1 cellular context compared by ENCODE assay signal in the genomic region with DNA sequence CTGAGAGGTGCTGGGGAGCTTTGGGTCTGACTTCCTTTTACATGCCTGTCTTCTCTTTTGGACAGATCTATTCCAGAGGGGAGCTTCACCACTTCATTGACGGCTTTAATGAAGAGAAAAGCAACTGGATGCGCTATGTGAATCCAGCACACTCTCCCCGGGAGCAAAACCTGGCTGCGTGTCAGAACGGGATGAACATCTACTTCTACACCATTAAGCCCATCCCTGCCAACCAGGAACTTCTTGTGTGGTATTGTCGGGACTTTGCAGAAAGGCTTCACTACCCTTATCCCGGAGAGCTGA.
TF ChIP-seq lines count a peak whose summit lies in the region.

No MANE protein-coding gene starts in this region.

TF ChIP-seq in IMR-90, 13 proteins besides CTCF, POLR2A, EP300 and RAD21:
- TF ChIP-seq, protein P1, sequence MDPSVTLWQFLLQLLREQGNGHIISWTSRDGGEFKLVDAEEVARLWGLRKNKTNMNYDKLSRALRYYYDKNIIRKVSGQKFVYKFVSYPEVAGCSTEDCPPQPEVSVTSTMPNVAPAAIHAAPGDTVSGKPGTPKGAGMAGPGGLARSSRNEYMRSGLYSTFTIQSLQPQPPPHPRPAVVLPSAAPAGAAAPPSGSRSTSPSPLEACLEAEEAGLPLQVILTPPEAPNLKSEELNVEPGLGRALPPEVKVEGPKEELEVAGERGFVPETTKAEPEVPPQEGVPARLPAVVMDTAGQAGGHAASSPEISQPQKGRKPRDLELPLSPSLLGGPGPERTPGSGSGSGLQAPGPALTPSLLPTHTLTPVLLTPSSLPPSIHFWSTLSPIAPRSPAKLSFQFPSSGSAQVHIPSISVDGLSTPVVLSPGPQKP (IDR thresholded peaks at IDR 0.05; ENCODE audit: borderline replicate concordance, low read depth, low read length), result no peak
- TF ChIP-seq NFE2L2 (IDR thresholded peaks at IDR 0.05; ENCODE audit: low read depth, low read length) (no peak), SMC3 (IDR thresholded peaks at IDR 0.05; ENCODE audit: low read depth, low read length) (no peak)
